15 cellular contexts compared by ENCODE assay signal in the genomic region with DNA sequence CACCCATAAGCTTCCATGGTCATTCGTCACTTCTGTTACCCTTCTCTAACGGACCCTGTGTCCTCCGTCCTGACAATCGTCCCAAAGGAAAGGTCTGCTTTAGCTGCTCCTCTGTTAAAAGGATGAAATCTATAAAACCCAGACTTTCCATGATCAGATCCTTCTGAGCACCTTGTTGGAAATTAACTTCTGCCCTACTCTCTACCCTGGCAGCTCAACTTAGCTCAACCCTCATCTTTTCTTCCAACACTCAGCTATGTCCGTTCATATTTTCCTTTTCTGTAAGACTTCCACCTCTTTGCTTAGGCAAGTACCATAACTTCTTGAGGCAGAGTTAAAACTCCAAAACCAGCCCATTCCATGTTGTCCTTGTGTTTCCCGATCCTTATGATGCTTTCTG.
"Had no signal": no experiment of that assay in that cellular context is flagged by ENCODE, and none has a peak within 500 bp of the region (broad histone marks: within the 10 kb centered on the region; RNA-seq: fewer than 3 reads in every experiment).

No MANE protein-coding gene starts in this region.

- H3K27me3 ChIP-seq: adrenal gland had no signal

- H3K4me3 ChIP-seq: adrenal gland, coronary artery, psoas muscle had no signal

- DNase-seq: activated naive CD4-positive, alpha-beta T cell treated with anti-CD3 and anti-CD28 coated beads, Interleukin-2, amount 50 U/mL, for 16 hours; activated T-cell treated with anti-CD3 and anti-CD28 coated beads, Interleukin-2, amount 50 U/mL, for 1 hour; adrenal gland; caudate nucleus; effector CD8-positive, alpha-beta T cell; left colon; occipital lobe; psoas muscle; stimulated activated CD4-positive, alpha-beta T cell treated with anti-CD3 and anti-CD28 coated beads, Interleukin-4, amount 100 ng/mL, for 1 hour; SW 1271; trophoblast cell had no signal

- H3K27ac ChIP-seq: adrenal gland, coronary artery, psoas muscle had no signal

- ATAC-seq: activated CD4-positive, CD25-positive, alpha-beta regulatory T cell treated with anti-CD3 and anti-CD28 coated beads, Interleukin-2, amount 50 U/mL, for 24 hours; left colon had no signal

- H3K4me1 ChIP-seq: adrenal gland, psoas muscle had no signal

- H3K4me3 Mint-ChIP-seq: nephron; T-helper 2 cell treated with Interferon-gamma antibody and Interleukin-4, amounts not matched to agents 5 μg/mL and 100 μg/mL, for 36 hours had no signal

- H3K27ac Mint-ChIP-seq: nephron; T-helper 2 cell treated with Interferon-gamma antibody and Interleukin-4, amounts not matched to agents 5 μg/mL and 100 μg/mL, for 36 hours had no signal

- H3K36me3 ChIP-seq: adrenal gland had no signal

- H3K4me1 Mint-ChIP-seq: nephron had no signal

- H3K9me3 ChIP-seq: adrenal gland, psoas muscle had no signal

- H3K9me3 Mint-ChIP-seq: nephron had no signal
